In the genomic region with DNA sequence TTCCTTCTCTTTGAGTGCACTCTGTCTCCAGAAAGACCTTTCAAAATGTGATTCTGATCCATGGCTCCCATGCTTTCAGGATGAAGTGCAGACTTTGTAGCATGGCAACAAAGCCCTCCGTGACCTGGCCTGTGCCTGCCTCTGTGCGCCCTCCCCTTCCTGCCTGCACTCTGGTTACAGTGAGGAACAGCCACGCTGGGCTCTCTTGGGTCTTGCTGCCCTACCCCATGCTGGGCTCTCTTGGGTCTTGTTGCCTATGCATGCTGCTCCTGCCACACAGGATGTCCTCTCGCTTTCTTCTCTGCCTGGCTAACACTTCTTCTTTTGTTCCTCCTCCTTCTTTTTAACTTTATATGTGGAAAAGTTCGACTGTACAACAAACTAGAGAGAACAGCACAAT, we compare ENCODE assay signal across 17 cellular contexts. TPM values are rescaled to one million over a fixed set of nuclear protein-coding genes. Genes with fewer than 3 reads are reported as not detected.
A peak's percentile ranks its signal among the peaks of the same experiment; 100 is the strongest.
DNase-seq lines count a peak whose midpoint lies in the region; ATAC-seq and TF ChIP-seq lines count a peak whose summit lies in the region.
"Had no signal": no experiment of that assay in that cellular context is flagged by ENCODE, and none has a peak within 500 bp of the region (broad histone marks: within the 10 kb centered on the region; RNA-seq: fewer than 3 reads in every experiment).

No MANE protein-coding gene starts in this region.

- no peak for TF ChIP-seq POLR2A in sigmoid colon (IDR thresholded peaks at IDR 0.05)

- CTCF ChIA-PET in CD8-positive, alpha-beta memory T cell (lab: Charles Lee): interaction anchor here (1.0 kb wide), 1 partner anchor 9 kb away, joined by 3 read pairs; no protein-coding TSS in a partner anchor

- peak overlapping the region; percentile 20 for H3K4me2 ChIP-seq in hepatocyte

- H3K9me2 ChIP-seq in hepatocyte (replicated peaks; ENCODE audit: insufficient read depth): no peaks in the 10 kb centered on the region

- no peaks in the 10 kb centered on the region for H4K20me1 ChIP-seq in hepatocyte (ENCODE audit: insufficient read depth, poor library complexity, severe bottlenecking)

- DNase-seq in right cardiac atrium: no peak
- no peak for DNase-seq in Right ventricle myocardium superior
- DNase-seq in hepatocyte (ENCODE audit: low spot score): no peak
- DNase-seq in sigmoid colon: no peak
- no peak for DNase-seq in CD8-positive, alpha-beta memory T cell
- no peak for DNase-seq in AML-193 (lab: John Stamatoyannopoulos, UW)
- DNase-seq in stimulated activated naive CD4-positive, alpha-beta T cell (lab: John Stamatoyannopoulos, UW): no peak
- no peak for DNase-seq in AG08396 (ENCODE audit: low spot score)
- DNase-seq: activated naive CD8-positive, alpha-beta T cell treated with anti-CD3 and anti-CD28 coated beads for 36 hours; activated T-cell treated with anti-CD3 and anti-CD28 coated beads, Interleukin-2, amount 50 U/mL, for 24 hours; cerebellar nuclear complex; NCI-H1417 treated with DMSO at 0.1 percent for 48 hours; NCI-H2227 treated with DMSO at 0.1 percent for 48 hours; stimulated activated naive CD8-positive, alpha-beta T cell treated with anti-CD3 and anti-CD28 coated beads, Interleukin-15, amount 100 ng/mL, for 72 hours had no signal

- POLR2A ChIA-PET in CD8-positive, alpha-beta memory T cell (lab: Charles Lee): no interaction called here

- WGBS in right cardiac atrium: 80% methylated on average over 5 of the region's 5 CpGs
- WGBS in hepatocyte (ENCODE audit: low lambda C conversion rate, missing lambda C conversion rate): 82% methylated on average over 5 of the region's 5 CpGs
- WGBS in sigmoid colon, 2 donors: 77 to 78% methylated on average over 5 of the region's 5 CpGs

- peak overlapping the region; percentile 83 for H3K27ac ChIP-seq in right cardiac atrium (ENCODE audit: low read length)
- H3K27ac ChIP-seq in hepatocyte: peak overlapping the region; percentile 73
- H3K27ac ChIP-seq in sigmoid colon: peak overlapping the region; percentile 85 to 97 (median 90)
- no peak overlapping the region for H3K27ac ChIP-seq in CD8-positive, alpha-beta memory T cell (ENCODE audit: low read depth, low read length)
- H3K27ac ChIP-seq: SK-N-MC had no signal

- peaks cover 3% of the 10 kb centered on the region for H3K79me2 ChIP-seq in hepatocyte

- H3K27me3 Mint-ChIP-seq in CD8-positive, alpha-beta memory T cell: peaks cover 5 to 33% of the 10 kb centered on the region in 2 donors

- no peak for TF ChIP-seq CTCF in hepatocyte (IDR thresholded peaks at IDR 0.05; ENCODE audit: poor library complexity)
- no peak for TF ChIP-seq CTCF in sigmoid colon (IDR thresholded peaks at IDR 0.05)

- peaks cover 0 to 8% (median 0%) of the 10 kb centered on the region in 3 donors for H3K4me1 Mint-ChIP-seq in CD8-positive, alpha-beta memory T cell
- H3K4me1 Mint-ChIP-seq: activated naive CD8-positive, alpha-beta T cell treated with anti-CD3 and anti-CD28 coated beads for 36 hours; stimulated activated naive CD8-positive, alpha-beta T cell treated with anti-CD3 and anti-CD28 coated beads, Interleukin-15, amount 100 ng/mL, for 72 hours had no signal

- H3K4me3 Mint-ChIP-seq in CD8-positive, alpha-beta memory T cell: no peak overlapping the region
- H3K4me3 Mint-ChIP-seq: activated naive CD8-positive, alpha-beta T cell treated with anti-CD3 and anti-CD28 coated beads for 36 hours; activated T-cell treated with anti-CD3 and anti-CD28 coated beads, Interleukin-2, amount 50 U/mL, for 24 hours; stimulated activated naive CD8-positive, alpha-beta T cell treated with anti-CD3 and anti-CD28 coated beads, Interleukin-15, amount 100 ng/mL, for 72 hours had no signal

- TF ChIP-seq EP300 in sigmoid colon (IDR thresholded peaks at IDR 0.05): no peak

- no peak overlapping the region for H2AFZ ChIP-seq in hepatocyte

- peak overlapping the region in 1 of 8 donors; percentile 1 for H3K27ac Mint-ChIP-seq in CD8-positive, alpha-beta memory T cell
- H3K27ac Mint-ChIP-seq: activated naive CD8-positive, alpha-beta T cell treated with anti-CD3 and anti-CD28 coated beads for 36 hours; activated T-cell treated with anti-CD3 and anti-CD28 coated beads, Interleukin-2, amount 50 U/mL, for 24 hours; stimulated activated naive CD8-positive, alpha-beta T cell treated with anti-CD3 and anti-CD28 coated beads, Interleukin-15, amount 100 ng/mL, for 72 hours had no signal

- H3K4me3 ChIP-seq in right cardiac atrium (ENCODE audit: low read length): no peak overlapping the region
- no peak overlapping the region for H3K4me3 ChIP-seq in hepatocyte
- H3K4me3 ChIP-seq in sigmoid colon: peak overlapping the region in 2 of 4 donors; percentile 23 to 25
- H3K4me3 ChIP-seq in CD8-positive, alpha-beta memory T cell (ENCODE audit: low read length): no peak overlapping the region
- H3K4me3 ChIP-seq: SK-N-MC had no signal

- H3K4me1 ChIP-seq in right cardiac atrium (ENCODE audit: control insufficient read depth, insufficient read depth, low read length) (peaks cover 20% of the 10 kb centered on the region), hepatocyte (ENCODE audit: insufficient read depth) (peaks cover 18% of the 10 kb centered on the region), sigmoid colon (peaks cover 0 to 100% (median 94%) of the 10 kb centered on the region in 4 donors)
- H3K4me1 ChIP-seq in CD8-positive, alpha-beta memory T cell (ENCODE audit: insufficient read depth, low read length): no peaks in the 10 kb centered on the region

- H3K36me3 ChIP-seq in hepatocyte (replicated peaks; ENCODE audit: insufficient read depth, low read depth) (no peaks in the 10 kb centered on the region), sigmoid colon (peaks cover 0 to 48% (median 10%) of the 10 kb centered on the region in 4 donors)
- no peaks in the 10 kb centered on the region for H3K36me3 ChIP-seq in CD8-positive, alpha-beta memory T cell (ENCODE audit: insufficient read depth, low read length)

- H3K9me3 ChIP-seq in right cardiac atrium (ENCODE audit: control insufficient read depth, low read length) (peaks cover 2% of the 10 kb centered on the region), hepatocyte (ENCODE audit: low read depth) (no peaks in the 10 kb centered on the region), sigmoid colon (no peaks in the 10 kb centered on the region)
- H3K9me3 ChIP-seq in CD8-positive, alpha-beta memory T cell (ENCODE audit: low read length): no peaks in the 10 kb centered on the region

- H3K36me3 Mint-ChIP-seq in CD8-positive, alpha-beta memory T cell: no peaks in the 10 kb centered on the region
- H3K36me3 Mint-ChIP-seq: activated naive CD8-positive, alpha-beta T cell treated with anti-CD3 and anti-CD28 coated beads for 36 hours had no signal

- no peak for ATAC-seq in right cardiac atrium
- no peak for ATAC-seq in Right ventricle myocardium superior (ENCODE audit: poor library complexity)
- ATAC-seq: left lobe of liver; stimulated activated naive CD8-positive, alpha-beta T cell treated with anti-CD3 and anti-CD28 coated beads, Interleukin-15, amount 100 ng/mL, for 72 hours had no signal

- H3K9me3 Mint-ChIP-seq in CD8-positive, alpha-beta memory T cell: no peaks in the 10 kb centered on the region
- H3K9me3 Mint-ChIP-seq: activated naive CD8-positive, alpha-beta T cell treated with anti-CD3 and anti-CD28 coated beads for 36 hours; activated T-cell treated with anti-CD3 and anti-CD28 coated beads, Interleukin-2, amount 50 U/mL, for 24 hours; stimulated activated naive CD8-positive, alpha-beta T cell treated with anti-CD3 and anti-CD28 coated beads, Interleukin-15, amount 100 ng/mL, for 72 hours had no signal

- intact Hi-C loops in right cardiac atrium (cut with DNase I) (no loop called here), Right ventricle myocardium superior (cut with DNase I) (no loop called here), sigmoid colon (cut with DNase I) (no loop called here)

- no peaks in the 10 kb centered on the region for H3K27me3 ChIP-seq in right cardiac atrium (ENCODE audit: control insufficient read depth, insufficient read depth)
- no peaks in the 10 kb centered on the region for H3K27me3 ChIP-seq in hepatocyte
- no peaks in the 10 kb centered on the region for H3K27me3 ChIP-seq in sigmoid colon
- H3K27me3 ChIP-seq in CD8-positive, alpha-beta memory T cell (ENCODE audit: insufficient read depth, low read length, poor library complexity, severe bottlenecking): no peaks in the 10 kb centered on the region

RNA-seq across cellular contexts. Expression of gene LMOD1, which starts 28.0 kb away (rescaled TPM):
- 10 to 100 TPM; 22.0 to 40.6 (median 33.0) TPM for total RNA-seq in right cardiac atrium
- polyA plus RNA-seq in right cardiac atrium: 33.7 TPM
- total RNA-seq in Right ventricle myocardium superior: 9.6 TPM
- 8.6 and 8.7 TPM in 2 replicates for total RNA-seq in hepatocyte
- polyA plus RNA-seq in hepatocyte: 6.4 and 9.0 TPM in 2 replicates
- 1,000 to 10,000 TPM in 1 of 4 donors, 100 to 1,000 TPM in 3; 633 to 1,011 (median 785) TPM for total RNA-seq in sigmoid colon
- polyA plus RNA-seq in sigmoid colon: 10 to 100 TPM in 2 of 3 donors, 1 to 10 TPM in 1; 4.9 to 75.0 (median 15.6) TPM
- not detected for total RNA-seq in CD8-positive, alpha-beta memory T cell
- not detected for polyA plus RNA-seq in CD8-positive, alpha-beta memory T cell
- total RNA-seq: activated naive CD8-positive, alpha-beta T cell treated with anti-CD3 and anti-CD28 coated beads for 36 hours; epithelial cell of proximal tubule had no signal

RNA-seq across cellular contexts. Expression of gene SHISA4, which starts 29.6 kb away (rescaled TPM):
- total RNA-seq in right cardiac atrium (10 to 100 TPM; 55.8 to 96.6 (median 73.6) TPM), Right ventricle myocardium superior (162 TPM), hepatocyte (9.6 and 10.2 TPM in 2 replicates), sigmoid colon (10 to 100 TPM; 12.7 to 23.7 (median 19.3) TPM)
- polyA plus RNA-seq in right cardiac atrium (79.5 TPM), hepatocyte (24.0 and 31.2 TPM in 2 replicates), sigmoid colon (1 to 10 TPM; 3.5 to 6.1 (median 3.6) TPM)
- under 1 TPM; 0.24 to 0.88 TPM for total RNA-seq in CD8-positive, alpha-beta memory T cell
- polyA plus RNA-seq in CD8-positive, alpha-beta memory T cell: 0.41 TPM
- total RNA-seq: activated naive CD8-positive, alpha-beta T cell treated with anti-CD3 and anti-CD28 coated beads for 36 hours had no signal

RNA-seq across cellular contexts. Expression of gene TIMM17A, which starts 37.0 kb away (rescaled TPM):
- 10 to 100 TPM; 67.8 to 96.9 (median 78.5) TPM for total RNA-seq in right cardiac atrium
- 73.4 TPM for polyA plus RNA-seq in right cardiac atrium
- 76.5 TPM for total RNA-seq in Right ventricle myocardium superior
- 54.5 and 65.0 TPM in 2 replicates for total RNA-seq in hepatocyte
- polyA plus RNA-seq in hepatocyte: 88.3 and 90.1 TPM in 2 replicates
- 10 to 100 TPM; 23.3 to 56.7 (median 38.4) TPM for total RNA-seq in sigmoid colon
- polyA plus RNA-seq in sigmoid colon: 10 to 100 TPM; 48.6 to 71.4 (median 57.7) TPM
- total RNA-seq in CD8-positive, alpha-beta memory T cell: 100 to 1,000 TPM; 120 to 130 TPM
- polyA plus RNA-seq in CD8-positive, alpha-beta memory T cell: 31.5 TPM

Comparison
In these comparisons a context has a peak if more than half of its experiments do, and no peak if none do; other contexts are left out.
1. RNA of gene LMOD1, which starts 28.0 kb away (total RNA-seq): 633 to 1,011 TPM in sigmoid colon; 22.0 to 40.6 TPM in right cardiac atrium, 9.6 TPM in Right ventricle myocardium superior (single experiment), 8.6 to 8.7 TPM in hepatocyte and not detected in CD8-positive, alpha-beta memory T cell; every median in the first group is over 10 times any median in the second.